9 cellular contexts compared by ENCODE assay signal in the genomic region with DNA sequence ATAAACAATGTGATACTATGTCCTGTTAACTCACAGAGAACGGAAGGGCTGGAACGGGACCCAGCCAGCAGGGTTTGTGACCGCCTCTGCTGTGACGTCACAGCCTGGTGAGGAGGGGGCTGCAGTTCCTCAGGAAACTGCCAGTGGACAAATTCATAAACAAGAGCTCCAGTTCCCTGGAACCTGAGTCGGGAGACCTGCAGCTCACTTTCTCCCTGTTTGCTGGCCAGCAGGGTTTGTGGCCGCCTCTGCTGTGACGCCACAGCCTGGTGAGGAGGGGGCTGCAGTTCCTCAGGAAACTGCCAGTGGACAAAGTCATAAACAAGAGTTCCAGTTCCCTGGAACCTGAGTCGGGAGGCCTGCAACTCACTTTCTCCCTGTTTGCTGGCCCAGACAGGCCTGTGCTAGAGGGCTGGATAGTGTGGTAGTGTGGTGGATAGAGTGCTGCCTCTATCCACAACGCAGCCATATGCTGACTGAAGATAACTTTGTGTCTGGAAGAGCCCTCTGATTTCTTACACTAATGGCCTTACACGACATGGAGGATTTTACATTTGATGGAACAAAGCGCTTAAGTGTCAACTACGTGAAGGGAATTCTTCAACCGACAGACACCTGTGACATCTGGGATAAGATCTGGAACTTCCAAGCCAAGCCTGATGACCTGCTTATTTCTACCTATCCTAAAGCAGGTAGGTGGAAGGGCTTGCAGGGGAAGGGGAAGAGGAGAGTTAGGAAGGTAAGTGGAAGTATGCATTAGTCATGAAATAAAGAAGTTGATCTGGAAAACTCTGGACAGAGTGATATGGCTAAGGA. TPM values are rescaled to one million over a fixed set of nuclear protein-coding genes. Genes with fewer than 3 reads are reported as not detected.
DNase-seq lines count a peak whose midpoint lies in the region; ATAC-seq and TF ChIP-seq lines count a peak whose summit lies in the region.
"Had no signal": no experiment of that assay in that cellular context is flagged by ENCODE, and none has a peak within 500 bp of the region (broad histone marks: within the 10 kb centered on the region; RNA-seq: fewer than 3 reads in every experiment).

A gene (plus strand): TSS at position 140 of the 816 bp plus-strand sequence. CDS start 384 bp downstream, at position 524.

- no peaks in the 10 kb centered on the region for H3K27me3 ChIP-seq in SJSA1 (replicated peaks)
- H3K27me3 ChIP-seq in thoracic aorta (replicated peaks; ENCODE audit: insufficient read depth), result no peaks in the 10 kb centered on the region

- H3K9me3 Mint-ChIP-seq in activated T-cell treated with anti-CD3 and anti-CD28 coated beads, Interleukin-2, amount 50 U/mL, for 4 hours, result no peaks in the 10 kb centered on the region

- H3K36me3 Mint-ChIP-seq in activated T-cell treated with anti-CD3 and anti-CD28 coated beads, Interleukin-2, amount 50 U/mL, for 4 hours (ENCODE audit: insufficient read depth), result no peaks in the 10 kb centered on the region

- ATAC-seq in thoracic aorta (ENCODE audit: insufficient number of reproducible peaks, low FRiP score, low read depth), result no peak
- ATAC-seq in activated T-cell treated with anti-CD3 and anti-CD28 coated beads, Interleukin-2, amount 50 U/mL, for 4 hours, result no peak

- H3K27me3 Mint-ChIP-seq in activated T-cell treated with anti-CD3 and anti-CD28 coated beads, Interleukin-2, amount 50 U/mL, for 4 hours (ENCODE audit: low read depth), result no peaks in the 10 kb centered on the region

- H3K4me3 Mint-ChIP-seq in activated T-cell treated with anti-CD3 and anti-CD28 coated beads, Interleukin-2, amount 50 U/mL, for 4 hours, result no peak within 1 kb of the TSS

- H3K36me3 ChIP-seq in SJSA1 (no peaks in the 10 kb centered on the region), thoracic aorta (no peaks in the 10 kb centered on the region)

- H3K4me1 ChIP-seq in SJSA1 (replicated peaks) (peaks cover 28% of the 10 kb centered on the region), thoracic aorta (ENCODE audit: control insufficient read depth in 1 of 2, low read depth in 2 of 2) (peaks cover 0 to 8% of the 10 kb centered on the region in 2 donors)

- H3K9me3 ChIP-seq in SJSA1 (replicated peaks), result no peaks in the 10 kb centered on the region
- H3K9me3 ChIP-seq in thoracic aorta, result no peaks in the 10 kb centered on the region

- no peak within 1 kb of the TSS; the same call in 1 of the 2 replicates for H3K4me3 ChIP-seq in SJSA1
- no peak within 1 kb of the TSS for H3K4me3 ChIP-seq in fibroblast of villous mesenchyme (ENCODE audit: low read depth, low read length)
- peak within 1 kb of the TSS; percentile 59 for H3K4me3 ChIP-seq in thoracic aorta

- TF ChIP-seq CTCF in fibroblast of villous mesenchyme (IDR thresholded peaks at IDR 0.05; ENCODE audit: insufficient read depth, low read depth, low read length), result no peak
- no peak for TF ChIP-seq CTCF in thoracic aorta (IDR thresholded peaks at IDR 0.05)

- H3K4me1 Mint-ChIP-seq in activated T-cell treated with anti-CD3 and anti-CD28 coated beads, Interleukin-2, amount 50 U/mL, for 4 hours (ENCODE audit: low read depth), result no peaks in the 10 kb centered on the region

- DNase-seq in SJSA1 (ENCODE audit: low read depth in 1 of 2, low spot score in 2 of 2) (peak in 1 of 2 experiments; percentile 68), fibroblast of villous mesenchyme (ENCODE audit: low read depth) (peak; percentile 75), mucosa of gallbladder (ENCODE audit: low spot score) (peak; percentile 80), thoracic aorta (ENCODE audit: low spot score) (no peak), NCI-H774 (lab: John Stamatoyannopoulos, UW) (no peak), AML-193 (lab: John Stamatoyannopoulos, UW) (no peak)
- DNase-seq in activated CD4-positive, alpha-beta T cell treated with anti-CD3 and anti-CD28 coated beads for 4 hours, result no peak
- DNase-seq in activated T-cell treated with anti-CD3 and anti-CD28 coated beads, Interleukin-2, amount 50 U/mL, for 4 hours, result no peak
- DNase-seq: amniotic stem cell had no signal

- H3K27ac ChIP-seq in SJSA1, result peak within 1 kb of the TSS; percentile 39
- H3K27ac ChIP-seq in thoracic aorta, result no peak within 1 kb of the TSS

RNA-seq across cellular contexts. Expression of the gene that starts here (rescaled TPM):
- 0.25 and 1.7 TPM in 2 replicates for total RNA-seq in SJSA1 (2014; rRNA removed; shearing (Covaris generic))
- total RNA-seq in fibroblast of villous mesenchyme, result 0.32 and 0.43 TPM in 2 replicates
- total RNA-seq in mucosa of gallbladder, result 117 TPM
- 1 to 10 TPM in 1 of 2 donors, not detected in 1; 2.8 TPM for total RNA-seq in thoracic aorta
- not detected for total RNA-seq in activated T-cell treated with anti-CD3 and anti-CD28 coated beads, Interleukin-2, amount 50 U/mL, for 4 hours

Comparison
In these comparisons a context has a peak if more than half of its experiments do, and no peak if none do; other contexts are left out.
1. RNA of the gene that starts here (total RNA-seq): 117 TPM in mucosa of gallbladder (single experiment); 2.8 TPM in thoracic aorta, 0.25 to 1.7 TPM in SJSA1, 0.32 to 0.43 TPM in fibroblast of villous mesenchyme and not detected in activated T-cell treated with anti-CD3 and anti-CD28 coated beads, Interleukin-2, amount 50 U/mL, for 4 hours; every median in the first group is over 10 times any median in the second.
2. Peak in DNase-seq in fibroblast of villous mesenchyme; RNA of the gene not detected or under 1 TPM.